23 cellular contexts compared by ENCODE assay signal in genomic region chr1:182244451-182244850, GRCh38.
DNase-seq lines count a peak whose midpoint lies in the region; ATAC-seq, FAIRE-seq and TF ChIP-seq lines count a peak whose summit lies in the region.
"Had no signal": no experiment of that assay in that cellular context is flagged by ENCODE, and none has a peak within 500 bp of the region (broad histone marks: within the 10 kb centered on the region; RNA-seq: fewer than 3 reads in every experiment).

No MANE protein-coding gene starts in this region.

- peak; percentile 13; the same call in 1 of the 3 replicates for ATAC-seq in K562
- ATAC-seq: A549, GM12878, GM23338, HCT116 had no signal

- CTCF ChIA-PET in MCF 10A (lab: Yijun Ruan, JAX) (interaction anchor here (0.6 to 1.8 kb wide), 5 partner anchors 45 to 159 kb away, joined by 3 to 5 read pairs (median 4); no protein-coding TSS in a partner anchor), K562 (lab: Yijun Ruan, JAX; ENCODE audit: low intra/inter-chr PET ratio) (no interaction called here)

- TF ChIP-seq POLR2A in K562 (conservative IDR thresholded peaks at IDR 0.05): no peak

- H2BK15ac ChIP-seq in neuronal stem cell (ENCODE audit: low read length): no peak overlapping the region

- H3K4me3 ChIP-seq in K562 (no peak overlapping the region), neuronal stem cell (ENCODE audit: low read length in 2 of 2) (no peak overlapping the region), hepatocyte (no peak overlapping the region)
- H3K4me3 ChIP-seq: A549; BLaER1 treated with 17β-estradiol and CSF1 and Interleukin-3, amounts not matched to agents 10 nM and 100 nM; GM12878; GM23338 had no signal

- TF ChIP-seq RAD21 in K562 (CRISPR knock-in tag; conservative IDR thresholded peaks at IDR 0.05 in 1 of 2, IDR thresholded peaks at IDR 0.05 in 1 of 2): no peak

- H2AFZ ChIP-seq in K562 (ENCODE audit: low read depth, low read length) (no peak overlapping the region), neuronal stem cell (ENCODE audit: low read length) (no peak overlapping the region), hepatocyte (no peak overlapping the region)
- H2AFZ ChIP-seq: GM23338 had no signal

- H3K4me3 Mint-ChIP-seq in MCF 10A (ENCODE audit: unreplicated experiment): no peak overlapping the region
- H3K4me3 Mint-ChIP-seq: CD4-positive, alpha-beta memory T cell; GM23338; H9 had no signal

- H3K9ac ChIP-seq in K562 (ENCODE audit: insufficient read depth in 1 of 2, low read depth in 2 of 2, low read length in 2 of 2): no peak overlapping the region
- no peak overlapping the region for H3K9ac ChIP-seq in neuronal stem cell (ENCODE audit: low read depth, low read length, poor library complexity)
- H3K9ac ChIP-seq: BLaER1 treated with 17β-estradiol and CSF1 and Interleukin-3, amounts not matched to agents 10 nM and 100 nM had no signal

- no peak overlapping the region for H4K91ac ChIP-seq in neuronal stem cell (ENCODE audit: low read depth, low read length, poor library complexity)

- H3K14ac ChIP-seq in neuronal stem cell (ENCODE audit: low read length): no peak overlapping the region

- H3K27ac Mint-ChIP-seq in MCF 10A (ENCODE audit: low read depth, unreplicated experiment): no peak overlapping the region
- H3K27ac Mint-ChIP-seq: CD4-positive, alpha-beta memory T cell; GM23338 had no signal

- H3K18ac ChIP-seq in neuronal stem cell (ENCODE audit: low read length): peak overlapping the region; percentile 41

- H2AK5ac ChIP-seq in neuronal stem cell (ENCODE audit: low read depth, low read length): no peak overlapping the region

- in situ Hi-C loops in T47D (cut with HindIII; ENCODE audit: low pct_unique_long_range_greater_than_20kb, low sequenced_read_pairs): no loop called here
- in situ Hi-C loops in K562 (cut with MboI): no loop called here

- no peak overlapping the region for H3K27ac ChIP-seq in K562 (ENCODE audit: extremely low read depth, low read depth, low read length)
- no peak overlapping the region for H3K27ac ChIP-seq in neuronal stem cell (replicated peaks; ENCODE audit: low read length)
- no peak overlapping the region for H3K27ac ChIP-seq in hepatocyte
- H3K27ac ChIP-seq: A549; BLaER1 treated with 17β-estradiol and CSF1 and Interleukin-3, amounts not matched to agents 10 nM and 100 nM had no signal

- no peak overlapping the region for H3K4me2 ChIP-seq in K562 (ENCODE audit: insufficient read depth, low read length)
- no peak overlapping the region for H3K4me2 ChIP-seq in neuronal stem cell (ENCODE audit: insufficient read depth, low read length, poor library complexity, severe bottlenecking)
- H3K4me2 ChIP-seq in hepatocyte: no peak overlapping the region
- H3K4me2 ChIP-seq: A549; BLaER1 treated with 17β-estradiol and CSF1 and Interleukin-3, amounts not matched to agents 10 nM and 100 nM; GM23338 had no signal

- peak; percentile 46 for FAIRE-seq in K562 (lab: Jason Lieb, UNC)
- FAIRE-seq: A549, GM12878, GM19239 had no signal

- H3K79me1 ChIP-seq in neuronal stem cell (ENCODE audit: low read depth, low read length): no peaks in the 10 kb centered on the region

- POLR2A ChIA-PET in MCF 10A (lab: Yijun Ruan, JAX) (no interaction called here), K562 (lab: Yijun Ruan, JAX) (interaction anchor here (0.8 kb wide), 1 partner anchor 146 kb away, joined by 3 read pairs; no protein-coding TSS in a partner anchor)

- H3K79me2 ChIP-seq in K562 (ENCODE audit: control insufficient read depth, insufficient read depth, low read length) (no peaks in the 10 kb centered on the region), hepatocyte (no peaks in the 10 kb centered on the region)

- H3K36me3 Mint-ChIP-seq in MCF 10A (ENCODE audit: insufficient read depth, unreplicated experiment): no peaks in the 10 kb centered on the region
- H3K36me3 Mint-ChIP-seq: CD4-positive, alpha-beta memory T cell had no signal

- H3K27me3 ChIP-seq in K562 (ENCODE audit: control insufficient read depth in 2 of 2, insufficient read depth in 2 of 2, low read length in 2 of 2): no peaks in the 10 kb centered on the region
- peaks cover 0 to 22% (median 2%) of the 10 kb centered on the region in 3 experiments for H3K27me3 ChIP-seq in neuronal stem cell (ENCODE audit: control insufficient read depth in 3 of 3, insufficient read depth in 3 of 3, low read depth in 1 of 3, low read length in 3 of 3)
- no peaks in the 10 kb centered on the region for H3K27me3 ChIP-seq in hepatocyte
- H3K27me3 ChIP-seq: BLaER1 treated with 17β-estradiol and CSF1 and Interleukin-3, amounts not matched to agents 10 nM and 100 nM had no signal

- peaks cover 5% of the 10 kb centered on the region for H3K4me1 Mint-ChIP-seq in MCF 10A (ENCODE audit: insufficient read depth, unreplicated experiment)
- H3K4me1 Mint-ChIP-seq: GM23338 had no signal

- H2BK12ac ChIP-seq in neuronal stem cell (ENCODE audit: low read length): no peak overlapping the region

- H3K9me1 ChIP-seq in K562 (ENCODE audit: control insufficient read depth, insufficient read depth, low read length): no peaks in the 10 kb centered on the region

- H4K8ac ChIP-seq in neuronal stem cell (ENCODE audit: low read depth, low read length): no peak overlapping the region

- DNase-seq in T47D (ENCODE audit: low read depth in 1 of 2, low spot score in 1 of 2): peak; percentile 49 to 98
- DNase-seq in MCF 10A (ENCODE audit: unreplicated experiment): no peak
- DNase-seq in K562 (ENCODE audit: extremely low read depth in 1 of 4, low spot score in 3 of 4): no peak
- DNase-seq in neuronal stem cell (ENCODE audit: low spot score): no peak
- DNase-seq in C1 segment of cervical spinal cord (lab: John Stamatoyannopoulos, UW): no peak
- no peak for DNase-seq in NCI-H1436 (lab: John Stamatoyannopoulos, UW)
- no peak for DNase-seq in hepatocyte (ENCODE audit: low spot score)
- DNase-seq: 8988T; ACHN; AML-193; BE2C; CD4-positive, alpha-beta memory T cell; COR-L47; DMS153; DND-41; GDM1; H9 had no signal

- no peaks in the 10 kb centered on the region for H3K9me2 ChIP-seq in hepatocyte (replicated peaks; ENCODE audit: insufficient read depth)

- H3K9me3 Mint-ChIP-seq in MCF 10A (ENCODE audit: unreplicated experiment): no peaks in the 10 kb centered on the region
- H3K9me3 Mint-ChIP-seq: CD4-positive, alpha-beta memory T cell; GM23338; H9 had no signal

- no peak overlapping the region for H3K4ac ChIP-seq in neuronal stem cell (ENCODE audit: low read length)

- intact Hi-C loops in MCF 10A (cut with micrococcal nuclease): no loop called here
- intact Hi-C loops in K562 (cut with micrococcal nuclease): no loop called here

- H3K36me3 ChIP-seq in K562 (ENCODE audit: control insufficient read depth, insufficient read depth, low read length) (no peaks in the 10 kb centered on the region), neuronal stem cell (replicated peaks in 1 of 2; ENCODE audit: control insufficient read depth in 2 of 2, insufficient read depth in 2 of 2, low read length in 2 of 2) (no peaks in the 10 kb centered on the region), hepatocyte (replicated peaks; ENCODE audit: insufficient read depth, low read depth) (no peaks in the 10 kb centered on the region)
- H3K36me3 ChIP-seq: BE2C; BLaER1 treated with 17β-estradiol and CSF1 and Interleukin-3, amounts not matched to agents 10 nM and 100 nM had no signal

- no peak for TF ChIP-seq EP300 in K562 (IDR thresholded peaks at IDR 0.05; ENCODE audit: low read length)

- H2BK5ac ChIP-seq in neuronal stem cell (ENCODE audit: low read length): no peak overlapping the region

- peaks cover 0 to 8% of the 10 kb centered on the region in 2 experiments; a peak in 3 of 5 replicates for H3K4me1 ChIP-seq in K562 (replicated peaks in 1 of 2; ENCODE audit: control insufficient read depth in 2 of 2, insufficient read depth in 2 of 2, low read length in 2 of 2)
- H3K4me1 ChIP-seq in neuronal stem cell (ENCODE audit: control insufficient read depth in 2 of 2, insufficient read depth in 1 of 2, low read depth in 1 of 2, low read length in 2 of 2): peaks cover 0 to 2% of the 10 kb centered on the region in 2 donors
- H3K4me1 ChIP-seq in hepatocyte (ENCODE audit: insufficient read depth): peaks cover 12% of the 10 kb centered on the region
- H3K4me1 ChIP-seq: A549, BE2C had no signal

- no peak overlapping the region for H2BK120ac ChIP-seq in neuronal stem cell (ENCODE audit: low read depth, low read length)

- TF ChIP-seq CTCF in MCF 10A (IDR thresholded peaks at IDR 0.05; ENCODE audit: unreplicated experiment): no peak
- TF ChIP-seq CTCF in K562 (IDR thresholded peaks at IDR 0.05 in 2 of 3, conservative IDR thresholded peaks at IDR 0.05 in 1 of 3; ENCODE audit: insufficient read depth in 2 of 3, low read depth in 1 of 3, low read length in 3 of 3): no peak
- TF ChIP-seq CTCF in hepatocyte (IDR thresholded peaks at IDR 0.05; ENCODE audit: poor library complexity): no peak

- no TSS peak for BruUV-seq in MCF 10A (replicated peaks; lab: Mats Ljungman, UMichigan)
- no TSS peak for BruUV-seq in K562 (replicated peaks; lab: Mats Ljungman, UMichigan)

- H3K23ac ChIP-seq in neuronal stem cell (ENCODE audit: low read depth, low read length, poor library complexity): no peak overlapping the region

- H3K9me3 ChIP-seq in K562 (replicated peaks; ENCODE audit: control insufficient read depth, insufficient read depth, low read depth, low read length) (no peaks in the 10 kb centered on the region), neuronal stem cell (replicated peaks in 1 of 2; ENCODE audit: control insufficient read depth in 2 of 2, insufficient read depth in 1 of 2, low read depth in 1 of 2, low read length in 2 of 2) (no peaks in the 10 kb centered on the region), hepatocyte (ENCODE audit: low read depth) (no peaks in the 10 kb centered on the region)
- H3K9me3 ChIP-seq: A549; BE2C; BLaER1 treated with 17β-estradiol and CSF1 and Interleukin-3, amounts not matched to agents 10 nM and 100 nM had no signal

- no peaks in the 10 kb centered on the region for H3K27me3 Mint-ChIP-seq in MCF 10A (ENCODE audit: insufficient read depth, unreplicated experiment)

- WGBS in K562 (ENCODE audit: insufficient coverage, low coverage, missing lambda C conversion rate): 41% methylated on average over 2 of the region's 2 CpGs
- WGBS in neuronal stem cell (ENCODE audit: extremely low coverage in 2 of 2, insufficient read length in 2 of 2, insufficient replicate concordance in 1 of 2), 2 donors: no CpG with 5 or more reads among the region's 2 CpGs
- WGBS in hepatocyte (ENCODE audit: low lambda C conversion rate, missing lambda C conversion rate): 83% methylated on average over 2 of the region's 2 CpGs

- H4K20me1 ChIP-seq in K562 (replicated peaks; ENCODE audit: control insufficient read depth, insufficient read depth, low read length): no peaks in the 10 kb centered on the region
- no peaks in the 10 kb centered on the region for H4K20me1 ChIP-seq in hepatocyte (ENCODE audit: insufficient read depth, poor library complexity, severe bottlenecking)
- H4K20me1 ChIP-seq: BLaER1 treated with 17β-estradiol and CSF1 and Interleukin-3, amounts not matched to agents 10 nM and 100 nM had no signal

TF ChIP-seq in K562, 482 proteins besides CTCF, POLR2A, EP300 and RAD21 (continues in another document):
- TF ChIP-seq RB1 (IDR thresholded peaks at IDR 0.05; ENCODE audit: low read depth) (no peak), MEIS2 (IDR thresholded peaks at IDR 0.05; ENCODE audit: partially characterized antibody) (peak; percentile 11), GABPA (tag; conservative IDR thresholded peaks at IDR 0.05; ENCODE audit: low read depth) (no peak)

Comparison
In these comparisons a context has a peak if more than half of its experiments do, and no peak if none do; other contexts are left out.
1. DNase-seq: peak in T47D (2 of 2); none in MCF 10A (single experiment), K562 (0 of 4), neuronal stem cell (single experiment), C1 segment of cervical spinal cord (0 of 14), NCI-H1436 (single experiment) and hepatocyte (single experiment).